9 cellular contexts compared by ENCODE assay signal in genomic region chr1:8496473-8496872, GRCh38.
DNase-seq lines count a peak whose midpoint lies in the region; ATAC-seq and TF ChIP-seq lines count a peak whose summit lies in the region.
"Had no signal": no experiment of that assay in that cellular context is flagged by ENCODE, and none has a peak within 500 bp of the region (broad histone marks: within the 10 kb centered on the region; RNA-seq: fewer than 3 reads in every experiment).

No MANE protein-coding gene starts in this region.

- H4K20me1 ChIP-seq in mammary epithelial cell (ENCODE audit: insufficient read depth, low read length): no peaks in the 10 kb centered on the region
- peaks cover 3% of the 10 kb centered on the region; the same call in 1 of the 2 replicates for H4K20me1 ChIP-seq in IMR-90 (ENCODE audit: insufficient read depth, low read length)
- no peaks in the 10 kb centered on the region for H4K20me1 ChIP-seq in hepatocyte (ENCODE audit: insufficient read depth, poor library complexity, severe bottlenecking)

- H3K9ac ChIP-seq in mammary epithelial cell (ENCODE audit: insufficient read depth, low read length): no peak overlapping the region
- H3K9ac ChIP-seq in IMR-90 (ENCODE audit: low read depth, low read length): no peak overlapping the region
- H3K9ac ChIP-seq in endodermal cell (ENCODE audit: extremely low read depth, low read length, poor library complexity, severe bottlenecking): no peak overlapping the region

- H3K4me1 Mint-ChIP-seq in MCF 10A (ENCODE audit: insufficient read depth, unreplicated experiment): peaks cover 9% of the 10 kb centered on the region
- peaks cover 7% of the 10 kb centered on the region for H3K4me1 Mint-ChIP-seq in endodermal cell

- peaks cover 60% of the 10 kb centered on the region for H3K36me3 Mint-ChIP-seq in MCF 10A (ENCODE audit: insufficient read depth, unreplicated experiment)
- H3K36me3 Mint-ChIP-seq in endodermal cell (ENCODE audit: low read depth): peaks cover 78% of the 10 kb centered on the region

- no peak for TF ChIP-seq EP300 in upper lobe of left lung (IDR thresholded peaks at IDR 0.05)

- H3K36me3 ChIP-seq in mammary epithelial cell (ENCODE audit: insufficient read depth, low read length) (peaks cover 5% of the 10 kb centered on the region), IMR-90 (ENCODE audit: control insufficient read depth, insufficient read depth, low read length) (peaks cover 22% of the 10 kb centered on the region), endodermal cell (ENCODE audit: control insufficient read depth, insufficient read depth, low read length) (peaks cover 78% of the 10 kb centered on the region), upper lobe of left lung (peaks cover 0 to 29% (median 11%) of the 10 kb centered on the region in 4 donors), hepatocyte (replicated peaks; ENCODE audit: insufficient read depth, low read depth) (no peaks in the 10 kb centered on the region)

- no peak overlapping the region for H3K4ac ChIP-seq in IMR-90 (ENCODE audit: low read depth, low read length)

- TF ChIP-seq POLR2A in IMR-90 (IDR thresholded peaks at IDR 0.05; ENCODE audit: low read depth, low read length) (no peak), upper lobe of left lung (IDR thresholded peaks at IDR 0.05) (no peak)

- peaks cover 8% of the 10 kb centered on the region; the same call in 1 of the 2 replicates for H3K9me1 ChIP-seq in IMR-90 (ENCODE audit: insufficient read depth, low read length)

- TF ChIP-seq CTCF in MCF 10A (IDR thresholded peaks at IDR 0.05; ENCODE audit: unreplicated experiment): no peak
- no peak for TF ChIP-seq CTCF in mammary epithelial cell (conservative IDR thresholded peaks at IDR 0.05 in 1 of 2, IDR thresholded peaks at IDR 0.05 in 1 of 2; ENCODE audit: extremely low read depth in 1 of 2, insufficient read depth in 1 of 2, low read depth in 1 of 2, low read length in 2 of 2)
- TF ChIP-seq CTCF in IMR-90 (conservative IDR thresholded peaks at IDR 0.05; ENCODE audit: low read depth, low read length): no peak
- TF ChIP-seq CTCF in endodermal cell (conservative IDR thresholded peaks at IDR 0.05): no peak
- no peak for TF ChIP-seq CTCF in upper lobe of left lung (IDR thresholded peaks at IDR 0.05)
- TF ChIP-seq CTCF in hepatocyte (IDR thresholded peaks at IDR 0.05; ENCODE audit: poor library complexity): no peak

- in situ Hi-C loops in mammary epithelial cell (cut with MboI; ENCODE audit: low sequenced_read_pairs in 2 of 2) (no loop called here), IMR-90 (cut with MboI; ENCODE audit: low sequenced_read_pairs) (no loop called here)

- H3K9me3 ChIP-seq in mammary epithelial cell (replicated peaks; ENCODE audit: insufficient read depth, low read length) (no peaks in the 10 kb centered on the region), IMR-90 (ENCODE audit: control insufficient read depth, insufficient read depth, low read length) (no peaks in the 10 kb centered on the region), endodermal cell (ENCODE audit: control insufficient read depth, low read length) (peaks cover 10% of the 10 kb centered on the region), upper lobe of left lung (no peaks in the 10 kb centered on the region), hepatocyte (ENCODE audit: low read depth) (no peaks in the 10 kb centered on the region)

- peaks cover 32 to 48% of the 10 kb centered on the region in 2 experiments for H3K79me1 ChIP-seq in IMR-90 (ENCODE audit: low read depth in 1 of 2, low read length in 2 of 2)

- ATAC-seq in IMR-90 (ENCODE audit: low read depth) (no peak), upper lobe of left lung (ENCODE audit: low FRiP score in 2 of 2) (no peak)

- CTCF ChIA-PET in MCF 10A (lab: Yijun Ruan, JAX): interaction anchor here (0.6 to 0.7 kb wide), 2 partner anchors 111 to 626 kb away, joined by 3 read pairs; no protein-coding TSS in a partner anchor
- CTCF ChIA-PET in mammary epithelial cell (lab: Charles Lee; ENCODE audit: low non-redundant PET): interaction anchor here (0.7 kb wide), 1 partner anchor 74 kb away, joined by 11 read pairs; no protein-coding TSS in a partner anchor
- CTCF ChIA-PET in IMR-90 (lab: Yijun Ruan, JAX): interaction anchor here (0.6 kb wide), 1 partner anchor 24 kb away, joined by 3 read pairs; no protein-coding TSS in a partner anchor

- H3K4me3 ChIP-seq in mammary epithelial cell (replicated peaks in 1 of 3; ENCODE audit: insufficient read depth in 1 of 3, low read depth in 2 of 3, low read length in 3 of 3) (no peak overlapping the region), IMR-90 (ENCODE audit: insufficient read depth, low read depth, low read length) (no peak overlapping the region), endodermal cell (ENCODE audit: low read length) (no peak overlapping the region), upper lobe of left lung (no peak overlapping the region), hepatocyte (no peak overlapping the region)

- no peak overlapping the region for H4K91ac ChIP-seq in IMR-90 (ENCODE audit: insufficient read depth, low read depth, low read length)

- H3K27ac Mint-ChIP-seq in MCF 10A (ENCODE audit: low read depth, unreplicated experiment) (peak overlapping the region; percentile 39), endodermal cell (peak overlapping the region; percentile 69)

- no peak for DNase-seq in MCF 10A (ENCODE audit: unreplicated experiment)
- DNase-seq in mammary epithelial cell: no peak
- no peak for DNase-seq in IMR-90
- DNase-seq in endodermal cell: no peak
- DNase-seq in upper lobe of left lung: peak in 1 of 2 donors; percentile 30
- DNase-seq in GDM1 (lab: John Stamatoyannopoulos, UW): no peak
- no peak for DNase-seq in midbrain (lab: John Stamatoyannopoulos, UW)
- no peak for DNase-seq in hepatocyte (ENCODE audit: low spot score)
- DNase-seq: NCI-H2029 had no signal

- no peak overlapping the region for H2BK20ac ChIP-seq in IMR-90 (ENCODE audit: low read depth, low read length)

- H3K9me3 Mint-ChIP-seq in MCF 10A (ENCODE audit: unreplicated experiment) (no peaks in the 10 kb centered on the region), endodermal cell (peaks cover 14% of the 10 kb centered on the region)

- H2AK9ac ChIP-seq in IMR-90 (replicated peaks; ENCODE audit: low read depth, low read length, poor library complexity): no peak overlapping the region

- dilution Hi-C loops in mammary epithelial cell (cut with HindIII; ENCODE audit: low sequenced_read_pairs): no loop called here
- dilution Hi-C loops in IMR-90 (cut with HindIII; ENCODE audit: low sequenced_read_pairs, unreplicated experiment): no loop called here

- H2BK120ac ChIP-seq in IMR-90 (ENCODE audit: low read depth, low read length): no peak overlapping the region

- no peak overlapping the region for H2AFZ ChIP-seq in mammary epithelial cell (ENCODE audit: low read depth, low read length)
- H2AFZ ChIP-seq in IMR-90 (replicated peaks; ENCODE audit: low read length, poor library complexity): no peak overlapping the region
- H2AFZ ChIP-seq in hepatocyte: no peak overlapping the region

- H3K79me2 ChIP-seq in mammary epithelial cell (ENCODE audit: insufficient read depth, low read length) (no peaks in the 10 kb centered on the region), hepatocyte (peaks cover 23% of the 10 kb centered on the region)

- H3K4me3 Mint-ChIP-seq in MCF 10A (ENCODE audit: unreplicated experiment): no peak overlapping the region
- no peak overlapping the region for H3K4me3 Mint-ChIP-seq in endodermal cell

- H3K4me2 ChIP-seq in mammary epithelial cell (ENCODE audit: insufficient read depth, low read depth, low read length): no peak overlapping the region
- H3K4me2 ChIP-seq in IMR-90 (ENCODE audit: low read depth, low read length): no peak overlapping the region
- no peak overlapping the region for H3K4me2 ChIP-seq in hepatocyte

- POLR2A ChIA-PET in MCF 10A (lab: Yijun Ruan, JAX): interaction anchor here (1.7 kb wide), 1 partner anchor 10 kb away, joined by 4 read pairs; no protein-coding TSS in a partner anchor
- POLR2A ChIA-PET in IMR-90 (lab: Charles Lee; ENCODE audit: unreplicated experiment): no interaction called here

- 79% methylated on average over 8 of the region's 8 CpGs for WGBS in mammary epithelial cell (ENCODE audit: low coverage, missing lambda C conversion rate)
- 81% methylated on average over 6 of the region's 8 CpGs; no CpG with 5 or more reads in 1 of the 2 experiments for WGBS in IMR-90 (ENCODE audit: extremely low coverage in 2 of 2, insufficient read length in 1 of 2), 2 experiments
- 86 to 95% methylated on average over 8 of the region's 8 CpGs for WGBS in endodermal cell (ENCODE audit: insufficient coverage in 1 of 2, insufficient read length in 1 of 2), 2 experiments
- 71 to 81% methylated on average over 8 of the region's 8 CpGs for WGBS in upper lobe of left lung, 2 donors
- WGBS in hepatocyte (ENCODE audit: low lambda C conversion rate, missing lambda C conversion rate): 91% methylated on average over 8 of the region's 8 CpGs

- no peak overlapping the region for H3K23ac ChIP-seq in IMR-90 (ENCODE audit: low read depth, low read length)

- peak overlapping the region; percentile 82; the same call in 1 of the 2 replicates for H2AK5ac ChIP-seq in IMR-90 (ENCODE audit: low read depth, low read length)

- H3K27me3 ChIP-seq in mammary epithelial cell (ENCODE audit: insufficient read depth, low read length) (no peaks in the 10 kb centered on the region), IMR-90 (ENCODE audit: control insufficient read depth, insufficient read depth, low read length) (no peaks in the 10 kb centered on the region), endodermal cell (ENCODE audit: control insufficient read depth, insufficient read depth, low read length, poor library complexity, severe bottlenecking) (no peaks in the 10 kb centered on the region), upper lobe of left lung (no peaks in the 10 kb centered on the region), hepatocyte (no peaks in the 10 kb centered on the region)

- intact Hi-C loops in MCF 10A (cut with micrococcal nuclease) (no loop called here), mammary epithelial cell (cut with micrococcal nuclease) (no loop called here), IMR-90 (cut with micrococcal nuclease) (no loop called here)

- no peak overlapping the region for H4K8ac ChIP-seq in IMR-90 (ENCODE audit: low read depth in 2 of 2, low read length in 2 of 2)

- H3K27me3 Mint-ChIP-seq in MCF 10A (ENCODE audit: insufficient read depth, unreplicated experiment) (no peaks in the 10 kb centered on the region), endodermal cell (ENCODE audit: insufficient read depth) (no peaks in the 10 kb centered on the region)

- H3K9me2 ChIP-seq in hepatocyte (replicated peaks; ENCODE audit: insufficient read depth): no peaks in the 10 kb centered on the region

- H3K27ac ChIP-seq in mammary epithelial cell (ENCODE audit: insufficient read depth, low read depth, low read length) (no peak overlapping the region), IMR-90 (ENCODE audit: insufficient read depth, low read length) (peak overlapping the region; percentile 43; the same call in 1 of the 2 replicates), endodermal cell (ENCODE audit: low read depth, low read length) (no peak overlapping the region), upper lobe of left lung (peak overlapping the region in 3 of 4 donors; percentile 22 to 66 (median 33)), hepatocyte (no peak overlapping the region)

- no peak overlapping the region for H3K56ac ChIP-seq in IMR-90 (ENCODE audit: extremely low read depth, insufficient read depth, low read length)

- H2BK15ac ChIP-seq in IMR-90 (ENCODE audit: low read depth, low read length): no peak overlapping the region; the same call in 2 of the 3 replicates

- H2BK5ac ChIP-seq in IMR-90 (ENCODE audit: low read depth, low read length, poor library complexity, severe bottlenecking): no peak overlapping the region

- no peak overlapping the region for H3K14ac ChIP-seq in IMR-90 (replicated peaks; ENCODE audit: low read depth, low read length)

- peak overlapping the region; percentile 29; the same call in 1 of the 2 replicates for H4K5ac ChIP-seq in IMR-90 (ENCODE audit: low read depth, low read length)

- H3K4me1 ChIP-seq in mammary epithelial cell (ENCODE audit: insufficient read depth, low read length) (peaks cover 2% of the 10 kb centered on the region), IMR-90 (ENCODE audit: control insufficient read depth, insufficient read depth, low read length) (peaks cover 6% of the 10 kb centered on the region), endodermal cell (ENCODE audit: control insufficient read depth, insufficient read depth, low read length) (no peaks in the 10 kb centered on the region), upper lobe of left lung (peaks cover 12 to 18% (median 15%) of the 10 kb centered on the region in 4 donors), hepatocyte (ENCODE audit: insufficient read depth) (no peaks in the 10 kb centered on the region)

- TF ChIP-seq RAD21 in IMR-90 (IDR thresholded peaks at IDR 0.05; ENCODE audit: low read length): no peak

- no peak overlapping the region for H3K18ac ChIP-seq in IMR-90 (ENCODE audit: low read depth, low read length)

- no TSS peak for BruUV-seq in MCF 10A (replicated peaks; lab: Mats Ljungman, UMichigan)
- no TSS peak for BruUV-seq in mammary epithelial cell (replicated peaks; lab: Mats Ljungman, UMichigan)
- no TSS peak for BruUV-seq in IMR-90 (replicated peaks; lab: Mats Ljungman, UMichigan)

Comparison
In these comparisons a context has a peak if more than half of its experiments do, and no peak if none do; other contexts are left out.
1. H3K27ac ChIP-seq: peak in IMR-90 (single experiment) and upper lobe of left lung (3 of 4); none in mammary epithelial cell (single experiment), endodermal cell (single experiment) and hepatocyte (single experiment).